Comparison of ENCODE assay signal across 8 cellular contexts in the genomic region with DNA sequence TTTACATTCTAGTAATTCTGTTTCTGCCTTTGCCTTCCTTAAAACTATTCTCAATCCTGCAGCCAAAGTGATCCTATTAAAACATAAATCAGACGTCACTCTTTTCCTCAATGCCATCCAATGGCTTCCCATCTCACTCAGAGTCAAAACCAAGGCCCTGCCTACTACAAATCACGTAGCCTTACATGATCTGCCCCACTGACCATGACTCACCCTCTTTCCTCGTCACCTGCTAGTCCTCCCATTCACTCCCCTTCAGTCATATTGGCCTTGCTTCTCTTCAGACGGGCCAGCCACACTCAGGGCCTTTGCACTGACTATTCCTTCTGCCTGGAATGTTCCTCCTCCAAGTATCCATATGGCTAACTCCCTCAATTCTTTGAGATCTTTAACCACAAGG.
DNase-seq lines count a peak whose midpoint lies in the region; ATAC-seq and TF ChIP-seq lines count a peak whose summit lies in the region.

No MANE protein-coding gene starts in this region.

- H3K4me3 ChIP-seq in GM12865 (ENCODE audit: low read depth, low read length), result peak overlapping the region; percentile 35; the same call in 1 of the 2 replicates

- no peaks in the 10 kb centered on the region for H3K36me3 Mint-ChIP-seq in effector memory CD8-positive, alpha-beta T cell (ENCODE audit: insufficient read depth)

- H3K4me3 Mint-ChIP-seq in effector memory CD8-positive, alpha-beta T cell, result no peak overlapping the region

- H3K27me3 Mint-ChIP-seq in effector memory CD8-positive, alpha-beta T cell, result no peaks in the 10 kb centered on the region

- DNase-seq in GM12865 (ENCODE audit: low read depth) (peak; percentile 85), germinal center (ENCODE audit: low spot score) (peak; percentile 36), Ammon's horn (ENCODE audit: low spot score) (no peak), NCI-H1930 (lab: John Stamatoyannopoulos, UW) (no peak), cerebellar nuclear complex (lab: John Stamatoyannopoulos, UW) (no peak)
- no peak for DNase-seq in effector memory CD8-positive, alpha-beta T cell

- ATAC-seq in GM21390 (IDR thresholded peaks at IDR 0.05; ENCODE audit: unreplicated experiment), result peak; percentile 57
- ATAC-seq in HG03565 (IDR thresholded peaks at IDR 0.05; ENCODE audit: unreplicated experiment), result peak; percentile 43
- no peak for ATAC-seq in effector memory CD8-positive, alpha-beta T cell (replicated peaks)

- TF ChIP-seq CTCF in GM12865 (IDR thresholded peaks at IDR 0.05; ENCODE audit: insufficient read depth, low read depth, low read length, missing control alignments), result no peak

- H3K9me3 Mint-ChIP-seq in effector memory CD8-positive, alpha-beta T cell, result no peaks in the 10 kb centered on the region

- peak overlapping the region in 1 of 2 donors; percentile 87 for H3K27ac Mint-ChIP-seq in effector memory CD8-positive, alpha-beta T cell

- peaks cover 8 to 15% of the 10 kb centered on the region in 2 donors for H3K4me1 Mint-ChIP-seq in effector memory CD8-positive, alpha-beta T cell (ENCODE audit: low read depth in 2 of 2)

Comparison
In these comparisons a context has a peak if more than half of its experiments do, and no peak if none do; other contexts are left out.
1. DNase-seq: peak in GM12865 (single experiment) and germinal center (single experiment); none in Ammon's horn (single experiment), NCI-H1930 (0 of 2), effector memory CD8-positive, alpha-beta T cell (0 of 3) and cerebellar nuclear complex (0 of 2).